1 cellular context compared by ENCODE assay signal in genomic region chr10:102927311-102928010, GRCh38.
TF ChIP-seq lines count a peak whose summit lies in the region.

No MANE protein-coding gene starts in this region.

TF ChIP-seq in IMR-90, 13 proteins besides CTCF, POLR2A, EP300 and RAD21 (continued from another document):
- TF ChIP-seq CEBPB (IDR thresholded peaks at IDR 0.05; ENCODE audit: low read depth, low read length) (no peak), NFE2L2 (IDR thresholded peaks at IDR 0.05; ENCODE audit: low read depth, low read length) (no peak), RCOR1 (IDR thresholded peaks at IDR 0.05; ENCODE audit: insufficient replicate concordance, low read length) (no peak), ELK1 (IDR thresholded peaks at IDR 0.05; ENCODE audit: borderline replicate concordance, low read depth, low read length) (no peak), MAFK (IDR thresholded peaks at IDR 0.05; ENCODE audit: low read depth, low read length) (no peak), SMC3 (IDR thresholded peaks at IDR 0.05; ENCODE audit: low read depth, low read length) (no peak), BHLHE40 (IDR thresholded peaks at IDR 0.05; ENCODE audit: low read depth, low read length) (no peak), FOS (IDR thresholded peaks at IDR 0.05; ENCODE audit: low read depth, low read length) (no peak), MAZ (IDR thresholded peaks at IDR 0.05; ENCODE audit: borderline replicate concordance, low read depth, low read length) (no peak)
